ENCODE assay signal across 12 cellular contexts in genomic region chr4:76562851-76563803, GRCh38.
DNase-seq lines count a peak whose midpoint lies in the region; ATAC-seq and TF ChIP-seq lines count a peak whose summit lies in the region.
"Had no signal": no experiment of that assay in that cellular context is flagged by ENCODE, and none has a peak within 500 bp of the region (broad histone marks: within the 10 kb centered on the region; RNA-seq: fewer than 3 reads in every experiment).

No MANE protein-coding gene starts in this region.

- no peak overlapping the region for H4K8ac ChIP-seq in mesendoderm (ENCODE audit: low read depth, low read length)

- H3K23ac ChIP-seq in mesendoderm (ENCODE audit: low read length): no peak overlapping the region

- peaks cover 5 to 13% of the 10 kb centered on the region in 2 donors for H3K4me1 Mint-ChIP-seq in stimulated activated naive B cell treated with anti-CD40 and anti-IgM and Interleukin-4, amounts not matched to agents 10 μg/mL and 1 μg/mL and 100 μg/mL, for 72 hours
- H3K4me1 Mint-ChIP-seq: activated CD4-positive, alpha-beta T cell treated with anti-CD3 and anti-CD28 coated beads, Interleukin-2, amount 10 ng/mL, durations not matched to agents 7 days and 5 days; memory B cell had no signal

- H2BK15ac ChIP-seq in mesendoderm (replicated peaks; ENCODE audit: low read depth): no peak overlapping the region

- H3K9me3 Mint-ChIP-seq in stimulated activated naive B cell treated with anti-CD40 and anti-IgM and Interleukin-4, amounts not matched to agents 10 μg/mL and 1 μg/mL and 100 μg/mL, for 72 hours: no peaks in the 10 kb centered on the region
- H3K9me3 Mint-ChIP-seq: activated CD4-positive, alpha-beta T cell treated with anti-CD3 and anti-CD28 coated beads, Interleukin-2, amount 10 ng/mL, durations not matched to agents 7 days and 5 days; memory B cell had no signal

- no peak overlapping the region for H2BK120ac ChIP-seq in mesendoderm (ENCODE audit: low read depth, low read length)

- peaks cover 0 to 4% of the 10 kb centered on the region in 2 donors for H3K27me3 Mint-ChIP-seq in stimulated activated naive B cell treated with anti-CD40 and anti-IgM and Interleukin-4, amounts not matched to agents 10 μg/mL and 1 μg/mL and 100 μg/mL, for 72 hours
- H3K27me3 Mint-ChIP-seq: activated CD4-positive, alpha-beta T cell treated with anti-CD3 and anti-CD28 coated beads, Interleukin-2, amount 10 ng/mL, durations not matched to agents 7 days and 5 days had no signal

- peaks cover 7% of the 10 kb centered on the region for H3K4me1 ChIP-seq in mesendoderm (ENCODE audit: control insufficient read depth, low read depth, low read length)

- H3K79me2 ChIP-seq in mesendoderm (ENCODE audit: control insufficient read depth, insufficient read depth, low read length): no peaks in the 10 kb centered on the region

- no CpG with 5 or more reads among the region's 6 CpGs for WGBS in mesendoderm (ENCODE audit: extremely low coverage, insufficient coverage, low lambda C conversion rate)
- 76 to 79% methylated on average over 6 of the region's 6 CpGs for WGBS in lower leg skin, 2 donors

- no peak overlapping the region for H2AK5ac ChIP-seq in mesendoderm (ENCODE audit: low read length)

- no peak overlapping the region for H3K4ac ChIP-seq in mesendoderm (ENCODE audit: low read depth, low read length)

- H3K9ac ChIP-seq in mesendoderm (ENCODE audit: low read length): no peak overlapping the region

- no peak overlapping the region for H3K27ac Mint-ChIP-seq in stimulated activated naive B cell treated with anti-CD40 and anti-IgM and Interleukin-4, amounts not matched to agents 10 μg/mL and 1 μg/mL and 100 μg/mL, for 72 hours
- H3K27ac Mint-ChIP-seq: activated CD4-positive, alpha-beta T cell treated with anti-CD3 and anti-CD28 coated beads, Interleukin-2, amount 10 ng/mL, durations not matched to agents 7 days and 5 days; memory B cell had no signal

- ATAC-seq in SK-N-SH treated with all-trans-retinoic acid at 6 μM for 48 hours: peak; percentile 58
- peak; percentile 67 to 74 for ATAC-seq in stimulated activated naive B cell treated with anti-CD40 and anti-IgM and Interleukin-4, amounts not matched to agents 10 μg/mL and 1 μg/mL and 100 μg/mL, for 72 hours (replicated peaks)

- no peak overlapping the region for H3K4me2 ChIP-seq in mesendoderm (ENCODE audit: low read length)

- H3K27me3 ChIP-seq in mesendoderm (ENCODE audit: insufficient read depth, low read length, poor library complexity): no peaks in the 10 kb centered on the region

- H3K79me1 ChIP-seq in mesendoderm (ENCODE audit: low read length): no peaks in the 10 kb centered on the region

- no peaks in the 10 kb centered on the region for H3K36me3 Mint-ChIP-seq in stimulated activated naive B cell treated with anti-CD40 and anti-IgM and Interleukin-4, amounts not matched to agents 10 μg/mL and 1 μg/mL and 100 μg/mL, for 72 hours
- H3K36me3 Mint-ChIP-seq: memory B cell had no signal

- H3K36me3 ChIP-seq in mesendoderm (ENCODE audit: control insufficient read depth, insufficient read depth, low read length): no peaks in the 10 kb centered on the region

- no peak overlapping the region for H2BK5ac ChIP-seq in mesendoderm (ENCODE audit: low read length)

- H3K27ac ChIP-seq in mesendoderm (ENCODE audit: low read depth, low read length): no peak overlapping the region

- no peak overlapping the region for H3K4me3 ChIP-seq in mesendoderm (ENCODE audit: low read length)
- H3K4me3 ChIP-seq in lower leg skin (ENCODE audit: low read depth, poor library complexity, severe bottlenecking): no peak overlapping the region

- no peak overlapping the region for H3K18ac ChIP-seq in mesendoderm (ENCODE audit: low read length)

- intact Hi-C loops in lower leg skin (cut with DNase I; ENCODE audit: low total_unique reads): no loop called here

- no peak overlapping the region for H4K5ac ChIP-seq in mesendoderm (ENCODE audit: low read length)

- no peak for TF ChIP-seq CTCF in lower leg skin (IDR thresholded peaks at IDR 0.05)

- no peak for TF ChIP-seq POLR2A in lower leg skin (IDR thresholded peaks at IDR 0.05)

- H3K56ac ChIP-seq in mesendoderm (ENCODE audit: low read length): no peak overlapping the region

- DNase-seq in HuH-7.5 (ENCODE audit: low spot score): peak; percentile 19
- DNase-seq in iris pigment epithelial cell (ENCODE audit: low read depth): peak; percentile 90
- no peak for DNase-seq in stimulated activated naive B cell treated with anti-CD40 and anti-IgM and Interleukin-4, amounts not matched to agents 10 μg/mL and 1 μg/mL and 100 μg/mL, for 72 hours
- no peak for DNase-seq in activated T-cell treated with anti-CD3 and anti-CD28 coated beads for 4 hours
- DNase-seq in mesendoderm: no peak
- no peak for DNase-seq in lower leg skin (ENCODE audit: low spot score in 2 of 2)
- DNase-seq: activated CD4-positive, alpha-beta T cell treated with anti-CD3 and anti-CD28 coated beads, Interleukin-2, amount 10 ng/mL, durations not matched to agents 7 days and 5 days; DMS79 treated with DMSO at 0.1 percent for 48 hours; NCI-H187 treated with DMSO at 0.1 percent for 48 hours; SHP77 treated with DMSO at 0.1 percent for 48 hours had no signal

- H3K4me3 Mint-ChIP-seq in stimulated activated naive B cell treated with anti-CD40 and anti-IgM and Interleukin-4, amounts not matched to agents 10 μg/mL and 1 μg/mL and 100 μg/mL, for 72 hours: no peak overlapping the region
- H3K4me3 Mint-ChIP-seq: activated CD4-positive, alpha-beta T cell treated with anti-CD3 and anti-CD28 coated beads, Interleukin-2, amount 10 ng/mL, durations not matched to agents 7 days and 5 days; memory B cell had no signal

TF ChIP-seq in SK-N-SH treated with all-trans-retinoic acid at 6 μM for 48 hours, 23 proteins besides CTCF, POLR2A, EP300 and RAD21:
- TF ChIP-seq ZC3H10 (CRISPR knock-in tag; IDR thresholded peaks at IDR 0.05): no peak
- no peak for TF ChIP-seq ESRRG (CRISPR knock-in tag; IDR thresholded peaks at IDR 0.05)

Comparison
In these comparisons a context has a peak if more than half of its experiments do, and no peak if none do; other contexts are left out.
1. DNase-seq: peak in HuH-7.5 (single experiment) and iris pigment epithelial cell (single experiment); none in stimulated activated naive B cell treated with anti-CD40 and anti-IgM and Interleukin-4, amounts not matched to agents 10 μg/mL and 1 μg/mL and 100 μg/mL, for 72 hours (single experiment), activated T-cell treated with anti-CD3 and anti-CD28 coated beads for 4 hours (single experiment), mesendoderm (single experiment) and lower leg skin (0 of 2).